Comparison of ENCODE assay signal across 23 cellular contexts in the genomic region with DNA sequence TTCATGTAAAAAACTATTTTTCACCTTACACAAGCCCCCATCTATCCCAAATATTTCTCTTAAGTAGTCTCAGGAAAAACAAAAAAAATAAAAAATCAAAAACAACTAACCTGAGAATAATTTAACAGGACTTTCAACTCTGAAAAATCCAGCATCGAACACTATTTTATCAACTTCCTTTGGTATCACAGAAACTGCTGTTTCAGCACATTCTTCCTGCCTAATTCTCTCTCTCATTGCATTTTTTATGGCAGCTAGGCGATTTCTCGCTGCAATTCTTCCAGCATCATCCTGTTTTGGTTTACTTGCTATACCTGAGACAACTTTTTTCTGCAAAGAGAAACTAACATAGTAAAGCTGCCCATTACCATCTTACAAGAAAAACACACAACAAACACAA. TPM values are rescaled to one million over a fixed set of nuclear protein-coding genes. Genes with fewer than 3 reads are reported as not detected.
DNase-seq lines count a peak whose midpoint lies in the region; ATAC-seq and TF ChIP-seq lines count a peak whose summit lies in the region.
"Had no signal": no experiment of that assay in that cellular context is flagged by ENCODE, and none has a peak within 500 bp of the region (broad histone marks: within the 10 kb centered on the region; RNA-seq: fewer than 3 reads in every experiment).

No MANE protein-coding gene starts in this region.

- H3K36me3 ChIP-seq in SK-N-SH (replicated peaks in 1 of 2; ENCODE audit: control insufficient read depth in 1 of 2, insufficient read depth in 2 of 2, low read length in 1 of 2): peaks cover 24 to 27% of the 10 kb centered on the region in 2 experiments

- CTCF ChIA-PET in activated naive CD4-positive, alpha-beta T cell treated with anti-CD3 and anti-CD28 coated beads, Interleukin-2, amount 10 ng/mL, durations not matched to agents 7 days and 5 days (lab: Charles Lee): interaction anchor here (0.8 to 3.1 kb wide), 4 partner anchors 40 to 70 kb away, joined by 3 to 35 read pairs (median 6); no protein-coding TSS in a partner anchor
- CTCF ChIA-PET in activated naive CD4-positive, alpha-beta T cell treated with anti-CD3 and anti-CD28 coated beads for 36 hours (lab: Charles Lee): interaction anchor here (0.6 to 3.6 kb wide), 3 partner anchors 38 to 68 kb away, joined by 3 to 43 read pairs (median 3); no protein-coding TSS in a partner anchor
- CTCF ChIA-PET in SK-N-SH (lab: Yijun Ruan, JAX): interaction anchor here (1.7 to 4.3 kb wide), 5 partner anchors 12 to 107 kb away, joined by 4 to 50 read pairs (median 6); a partner anchor contains a TSS

- intact Hi-C loops in activated naive CD4-positive, alpha-beta T cell treated with anti-CD3 and anti-CD28 coated beads for 36 hours (cut with micrococcal nuclease): no loop called here

- no peak for TF ChIP-seq EP300 in SK-N-SH (IDR thresholded peaks at IDR 0.05; ENCODE audit: borderline replicate concordance in 1 of 2, low read depth in 1 of 2, low read length in 1 of 2)

- TF ChIP-seq CTCF in nephron (IDR thresholded peaks at IDR 0.05; ENCODE audit: unreplicated experiment in 3 of 3) (no peak), SK-N-SH (IDR thresholded peaks at IDR 0.05) (no peak)

- WGBS in SK-N-SH (ENCODE audit: low lambda C conversion rate): 94% methylated on average over 3 of the region's 3 CpGs

- no peaks in the 10 kb centered on the region for H3F3A ChIP-seq in SK-N-SH (replicated peaks; ENCODE audit: insufficient read depth)

- H4K20me1 ChIP-seq in SK-N-SH (ENCODE audit: insufficient read depth): no peaks in the 10 kb centered on the region
- H4K20me1 ChIP-seq: BLaER1 had no signal

- DNase-seq in activated naive CD4-positive, alpha-beta T cell treated with anti-CD3 and anti-CD28 coated beads, Interleukin-2, amount 10 ng/mL, durations not matched to agents 7 days and 5 days: no peak
- no peak for DNase-seq in activated naive CD4-positive, alpha-beta T cell treated with anti-CD3 and anti-CD28 coated beads for 36 hours
- DNase-seq in RPMI8226 (peak; percentile 2), SK-N-SH (no peak), NOMO-1 (lab: John Stamatoyannopoulos, UW; ENCODE audit: unreplicated experiment in 2 of 2) (no peak)
- DNase-seq: 8988T; CD4-positive, alpha-beta T cell; DMS53; H7; MV-4-11; NCI-H1105 treated with DMSO at 0.1 percent for 48 hours; NCI-H2029 treated with DMSO at 0.1 percent for 48 hours; NCI-H446 treated with DMSO at 0.1 percent for 48 hours; NCI-H526; NCI-H82; NK-92 treated with Interleukin-12 subunit alpha and Interleukin-12 subunit beta, amount 100 ng/mL, for 24 hours; PC-9; Right ventricle myocardium superior had no signal

- POLR2A ChIA-PET in SK-N-SH (lab: Yijun Ruan, JAX): no interaction called here

- H3K27me3 ChIP-seq in SK-N-SH (ENCODE audit: insufficient read depth): no peaks in the 10 kb centered on the region
- H3K27me3 ChIP-seq: BLaER1, SJSA1 had no signal

- no peak for TF ChIP-seq RAD21 in SK-N-SH (IDR thresholded peaks at IDR 0.05; ENCODE audit: low read length)

- H3K4me3 ChIP-seq in SK-N-SH (ENCODE audit: low read depth in 2 of 2, low read length in 1 of 2): no peak overlapping the region
- H3K4me3 ChIP-seq: BLaER1, PC-9, SJSA1 had no signal

- H3K4me3 Mint-ChIP-seq in activated naive CD4-positive, alpha-beta T cell treated with anti-CD3 and anti-CD28 coated beads, Interleukin-2, amount 10 ng/mL, durations not matched to agents 7 days and 5 days: no peak overlapping the region
- no peak overlapping the region for H3K4me3 Mint-ChIP-seq in activated naive CD4-positive, alpha-beta T cell treated with anti-CD3 and anti-CD28 coated beads for 36 hours
- no peak overlapping the region for H3K4me3 Mint-ChIP-seq in nephron
- H3K4me3 Mint-ChIP-seq: CD4-positive, alpha-beta T cell had no signal

- no peaks in the 10 kb centered on the region for H3K4me1 ChIP-seq in SK-N-SH (ENCODE audit: control insufficient read depth in 1 of 2, insufficient read depth in 2 of 2, low read depth in 1 of 2, low read length in 1 of 2)
- H3K4me1 ChIP-seq: BLaER1, SJSA1 had no signal

- H3K27me3 Mint-ChIP-seq in activated naive CD4-positive, alpha-beta T cell treated with anti-CD3 and anti-CD28 coated beads, Interleukin-2, amount 10 ng/mL, durations not matched to agents 7 days and 5 days: no peaks in the 10 kb centered on the region
- H3K27me3 Mint-ChIP-seq in activated naive CD4-positive, alpha-beta T cell treated with anti-CD3 and anti-CD28 coated beads for 36 hours (ENCODE audit: low read depth): no peaks in the 10 kb centered on the region
- H3K27me3 Mint-ChIP-seq in nephron (ENCODE audit: low read depth): no peaks in the 10 kb centered on the region
- H3K27me3 Mint-ChIP-seq: CD4-positive, alpha-beta T cell had no signal

- H3K79me2 ChIP-seq in SK-N-SH (ENCODE audit: insufficient read depth): no peaks in the 10 kb centered on the region

- peaks cover 7% of the 10 kb centered on the region for H3K4me1 Mint-ChIP-seq in activated naive CD4-positive, alpha-beta T cell treated with anti-CD3 and anti-CD28 coated beads, Interleukin-2, amount 10 ng/mL, durations not matched to agents 7 days and 5 days
- peaks cover 5% of the 10 kb centered on the region for H3K4me1 Mint-ChIP-seq in activated naive CD4-positive, alpha-beta T cell treated with anti-CD3 and anti-CD28 coated beads for 36 hours (ENCODE audit: low read depth)
- peaks cover 6% of the 10 kb centered on the region for H3K4me1 Mint-ChIP-seq in nephron

- H3K36me3 Mint-ChIP-seq in activated naive CD4-positive, alpha-beta T cell treated with anti-CD3 and anti-CD28 coated beads, Interleukin-2, amount 10 ng/mL, durations not matched to agents 7 days and 5 days: peaks cover 61% of the 10 kb centered on the region
- peaks cover 27% of the 10 kb centered on the region for H3K36me3 Mint-ChIP-seq in activated naive CD4-positive, alpha-beta T cell treated with anti-CD3 and anti-CD28 coated beads for 36 hours (ENCODE audit: low read depth)
- peaks cover 41% of the 10 kb centered on the region for H3K36me3 Mint-ChIP-seq in nephron (ENCODE audit: low read depth)

- H3K27ac ChIP-seq in SK-N-SH (ENCODE audit: low read depth in 2 of 2, low read length in 1 of 2): no peak overlapping the region
- H3K27ac ChIP-seq: BLaER1, HL-60, PC-9, SJSA1 had no signal

- no peaks in the 10 kb centered on the region for H3K9me3 ChIP-seq in SK-N-SH
- H3K9me3 ChIP-seq: BLaER1, SJSA1 had no signal

- no peak overlapping the region for H3K9ac ChIP-seq in SK-N-SH
- H3K9ac ChIP-seq: BLaER1 had no signal

- H3K27ac Mint-ChIP-seq in activated naive CD4-positive, alpha-beta T cell treated with anti-CD3 and anti-CD28 coated beads, Interleukin-2, amount 10 ng/mL, durations not matched to agents 7 days and 5 days: peak overlapping the region; percentile 33
- H3K27ac Mint-ChIP-seq in activated naive CD4-positive, alpha-beta T cell treated with anti-CD3 and anti-CD28 coated beads for 36 hours: no peak overlapping the region
- peak overlapping the region; percentile 59 to 77 (median 71) for H3K27ac Mint-ChIP-seq in nephron
- H3K27ac Mint-ChIP-seq: CD4-positive, alpha-beta T cell had no signal

- H3K9me3 Mint-ChIP-seq in activated naive CD4-positive, alpha-beta T cell treated with anti-CD3 and anti-CD28 coated beads, Interleukin-2, amount 10 ng/mL, durations not matched to agents 7 days and 5 days: no peaks in the 10 kb centered on the region
- H3K9me3 Mint-ChIP-seq in activated naive CD4-positive, alpha-beta T cell treated with anti-CD3 and anti-CD28 coated beads for 36 hours: no peaks in the 10 kb centered on the region
- no peaks in the 10 kb centered on the region for H3K9me3 Mint-ChIP-seq in nephron
- H3K9me3 Mint-ChIP-seq: CD4-positive, alpha-beta T cell had no signal

- ATAC-seq in GM18511 (IDR thresholded peaks at IDR 0.05; ENCODE audit: unreplicated experiment): no peak

- H2AFZ ChIP-seq in SK-N-SH (ENCODE audit: low read depth): no peak overlapping the region
- H2AFZ ChIP-seq: PC-9 had no signal

- H3K9me2 ChIP-seq in SK-N-SH: no peaks in the 10 kb centered on the region

- no peak overlapping the region for H3K4me2 ChIP-seq in SK-N-SH
- H3K4me2 ChIP-seq: BLaER1, PC-9 had no signal

TF ChIP-seq in SK-N-SH, 30 proteins besides CTCF, POLR2A, EP300 and RAD21:
- no peak for TF ChIP-seq RFX5 (IDR thresholded peaks at IDR 0.05; ENCODE audit: low read length)
- TF ChIP-seq YY1 (IDR thresholded peaks at IDR 0.05; ENCODE audit: low read depth): no peak
- no peak for TF ChIP-seq CHD2 (IDR thresholded peaks at IDR 0.05; ENCODE audit: low read length, partially characterized antibody)
- TF ChIP-seq RCOR1 (IDR thresholded peaks at IDR 0.05; ENCODE audit: low read length): no peak
- TF ChIP-seq FOXJ3 (CRISPR knock-in tag; IDR thresholded peaks at IDR 0.05): no peak
- TF ChIP-seq, protein P1, sequence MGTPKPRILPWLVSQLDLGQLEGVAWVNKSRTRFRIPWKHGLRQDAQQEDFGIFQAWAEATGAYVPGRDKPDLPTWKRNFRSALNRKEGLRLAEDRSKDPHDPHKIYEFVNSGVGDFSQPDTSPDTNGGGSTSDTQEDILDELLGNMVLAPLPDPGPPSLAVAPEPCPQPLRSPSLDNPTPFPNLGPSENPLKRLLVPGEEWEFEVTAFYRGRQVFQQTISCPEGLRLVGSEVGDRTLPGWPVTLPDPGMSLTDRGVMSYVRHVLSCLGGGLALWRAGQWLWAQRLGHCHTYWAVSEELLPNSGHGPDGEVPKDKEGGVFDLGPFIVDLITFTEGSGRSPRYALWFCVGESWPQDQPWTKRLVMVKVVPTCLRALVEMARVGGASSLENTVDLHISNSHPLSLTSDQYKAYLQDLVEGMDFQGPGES (IDR thresholded peaks at IDR 0.05; ENCODE audit: low read depth, low read length): no peak
- TF ChIP-seq, protein P2, sequence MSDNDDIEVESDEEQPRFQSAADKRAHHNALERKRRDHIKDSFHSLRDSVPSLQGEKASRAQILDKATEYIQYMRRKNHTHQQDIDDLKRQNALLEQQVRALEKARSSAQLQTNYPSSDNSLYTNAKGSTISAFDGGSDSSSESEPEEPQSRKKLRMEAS (IDR thresholded peaks at IDR 0.05; ENCODE audit: low read depth): no peak
- no peak for TF ChIP-seq FOXM1 (IDR thresholded peaks at IDR 0.05; ENCODE audit: low read depth)

RNA-seq across cellular contexts. Expression of a gene that starts 29.4 kb away (rescaled TPM):
- total RNA-seq in activated naive CD4-positive, alpha-beta T cell treated with anti-CD3 and anti-CD28 coated beads for 36 hours: 1 to 10 TPM; 1.1 to 1.3 TPM
- polyA plus RNA-seq in SK-N-SH (2012; rRNA removed): 59.5 and 59.8 TPM in 2 replicates
- polyA plus RNA-seq in SK-N-SH (2012; cell fraction: cytosol; rRNA removed): 50.7 and 56.5 TPM in 2 replicates
- polyA plus RNA-seq in SK-N-SH (2012; cell fraction: nucleus; rRNA removed): 51.5 and 55.5 TPM in 2 replicates

RNA-seq across cellular contexts. Expression of a gene that starts 33.0 kb away (rescaled TPM):
- total RNA-seq in activated naive CD4-positive, alpha-beta T cell treated with anti-CD3 and anti-CD28 coated beads for 36 hours: 100 to 1,000 TPM; 117 to 120 TPM
- polyA plus RNA-seq in SK-N-SH (2012; rRNA removed): 6.2 and 6.4 TPM in 2 replicates
- 8.8 and 11.0 TPM in 2 replicates for polyA plus RNA-seq in SK-N-SH (2012; cell fraction: cytosol; rRNA removed)
- 2.9 and 7.2 TPM in 2 replicates for polyA plus RNA-seq in SK-N-SH (2012; cell fraction: nucleus; rRNA removed)
